24 cellular contexts compared by ENCODE assay signal in genomic region chr1:220579317-220579716, GRCh38. TPM values are rescaled to one million over a fixed set of nuclear protein-coding genes. Genes with fewer than 3 reads are reported as not detected.
"Had no signal": no experiment of that assay in that cellular context is flagged by ENCODE, and none has a peak within 500 bp of the region (broad histone marks: within the 10 kb centered on the region; RNA-seq: fewer than 3 reads in every experiment).

No MANE protein-coding gene starts in this region.

- DNase-seq: activated CD4-positive, alpha-beta T cell treated with anti-CD3 and anti-CD28 coated beads for 1 hour; activated CD4-positive, alpha-beta T cell treated with anti-CD3 and anti-CD28 coated beads, Interleukin-2, amount 50 U/mL, for 1 hour; activated CD8-positive, alpha-beta T cell treated with anti-CD3 and anti-CD28 coated beads, Interleukin-2, amount 10 ng/mL, durations not matched to agents 7 days and 5 days; activated gamma-delta T cell treated with Interleukin-2 at 50 U/mL for 16 hours; anterior cingulate cortex; body of pancreas; caudate nucleus; effector memory CD4-positive, alpha-beta T cell; heart right ventricle; kidney; naive thymus-derived CD8-positive, alpha-beta T cell; posterior cingulate gyrus; right lobe of liver; stimulated activated CD4-positive, alpha-beta T cell treated with anti-CD3 and anti-CD28 coated beads, Interleukin-15, amount 100 ng/mL, for 24 hours; stimulated activated CD8-positive, alpha-beta memory T cell treated with anti-CD3 and anti-CD28 coated beads, Interleukin-4, amount 100 ng/mL, for 48 hours; stimulated activated naive B cell treated with anti-CD40 and anti-IgM and Interleukin-4, amounts not matched to agents 10 μg/mL and 1 μg/mL and 100 μg/mL, for 72 hours; T-helper 9 cell; transverse colon had no signal

- ATAC-seq: activated CD8-positive, alpha-beta T cell treated with anti-CD3 and anti-CD28 coated beads, Interleukin-2, amount 10 ng/mL, durations not matched to agents 7 days and 5 days; body of pancreas; heart right ventricle; left lobe of liver; naive thymus-derived CD8-positive, alpha-beta T cell; right lobe of liver; stimulated activated naive B cell treated with anti-CD40 and anti-IgM and Interleukin-4, amounts not matched to agents 10 μg/mL and 1 μg/mL and 100 μg/mL, for 72 hours had no signal

- H3K27me3 ChIP-seq: body of pancreas, heart right ventricle, neural progenitor cell, right lobe of liver, transverse colon had no signal

- H2AFZ ChIP-seq: neural progenitor cell had no signal

- H3K9me3 ChIP-seq: body of pancreas, right lobe of liver had no signal

- H3K9ac ChIP-seq: neural progenitor cell had no signal

- H3K4me2 ChIP-seq: neural progenitor cell had no signal

- H3K27ac ChIP-seq: body of pancreas, heart right ventricle, neural progenitor cell, right lobe of liver, skin epidermis, transverse colon had no signal

- H3K4me1 ChIP-seq: body of pancreas, heart right ventricle, neural progenitor cell, right lobe of liver, transverse colon had no signal

- FAIRE-seq: kidney, urothelium cell line had no signal

- H3K4me3 ChIP-seq: body of pancreas, heart right ventricle, lung, neural progenitor cell, right lobe of liver, skin epidermis, transverse colon had no signal

- H3K36me3 ChIP-seq: neural progenitor cell, right lobe of liver, transverse colon had no signal

RNA-seq across cellular contexts. Expression of gene MARK1, which starts 51.4 kb away (rescaled TPM):
- total RNA-seq: activated CD8-positive, alpha-beta T cell treated with anti-CD3 and anti-CD28 coated beads, Interleukin-2, amount 10 ng/mL, durations not matched to agents 7 days and 5 days; activated T-helper 1 cell treated with anti-CD3 and anti-CD28 coated beads, Interleukin-12 subunit alpha, Interleukin-12 subunit beta, Interleukin-2, Interleukin-4 antibody, amounts not matched to agents 30 ng/mL and 10 ng/mL and 1 ng/mL, durations not matched to agents 14 hours and 24 hours and 36 hours; naive thymus-derived CD8-positive, alpha-beta T cell had no signal
- polyA plus RNA-seq: naive thymus-derived CD8-positive, alpha-beta T cell had no signal
